In genomic region chr22:20990184-20991180, GRCh38 we compare ENCODE assay signal across 1 cellular context.
TF ChIP-seq lines count a peak whose summit lies in the region.

No MANE protein-coding gene starts in this region.

TF ChIP-seq in K562, 482 proteins besides CTCF, POLR2A, EP300 and RAD21 (continued from another document):
- peak; percentile 6; the same call in 1 of the 2 replicates for TF ChIP-seq THAP12 (CRISPR knock-in tag; IDR thresholded peaks at IDR 0.05)
TF ChIP-seq in K562: peak in this region for 14.
